19 cellular contexts compared by ENCODE assay signal in genomic region chr9:3495850-3496249, GRCh38.
"Had no signal": no experiment of that assay in that cellular context is flagged by ENCODE, and none has a peak within 500 bp of the region (broad histone marks: within the 10 kb centered on the region; RNA-seq: fewer than 3 reads in every experiment).

No MANE protein-coding gene starts in this region.

- ATAC-seq: activated T-cell treated with anti-CD3 and anti-CD28 coated beads, Interleukin-2, amount 50 U/mL, for 72 hours; natural killer cell treated with Interleukin-12 subunit alpha and Interleukin-12 subunit beta and Interleukin-15 and Interleukin-18, amount 100 ng/mL, for 72 hours; stimulated activated naive CD8-positive, alpha-beta T cell treated with anti-CD3 and anti-CD28 coated beads, Interleukin-15, Interleukin-2, amounts not matched to agents 100 U/mL and 50 U/mL, for 24 hours had no signal

- H3K4me3 ChIP-seq: dorsolateral prefrontal cortex, lung, tibial nerve had no signal

- DNase-seq: activated CD4-positive, CD25-positive, alpha-beta regulatory T cell treated with anti-CD3 and anti-CD28 coated beads, Interleukin-2, amount 50 U/mL, for 72 hours; activated CD8-positive, alpha-beta memory T cell treated with anti-CD3 and anti-CD28 coated beads for 24 hours; activated CD8-positive, alpha-beta memory T cell treated with anti-CD3 and anti-CD28 coated beads, Interleukin-2, amount 50 U/mL, for 48 hours; activated effector memory CD4-positive, alpha-beta T cell treated with anti-CD3 and anti-CD28 coated beads, Interleukin-2, amount 50 U/mL, for 16 hours; activated naive CD4-positive, alpha-beta T cell treated with anti-CD3 and anti-CD28 coated beads, Interleukin-2, amount 50 U/mL, for 16 hours; activated T-cell treated with anti-CD3 and anti-CD28 coated beads, Interleukin-2, amount 50 U/mL, for 72 hours; aorta; dorsolateral prefrontal cortex; erythroblast; foreskin melanocyte; hypothalamus; islet precursor cell; nucleus accumbens; stimulated activated naive CD8-positive, alpha-beta T cell treated with anti-CD3 and anti-CD28 coated beads, Interleukin-15, Interleukin-2, amounts not matched to agents 100 U/mL and 50 U/mL, for 24 hours; substantia nigra had no signal

- H3K36me3 ChIP-seq: tibial nerve had no signal

- H3K27ac ChIP-seq: dorsolateral prefrontal cortex, tibial nerve had no signal

- FAIRE-seq: urothelium cell line had no signal

- H3K27me3 ChIP-seq: dorsolateral prefrontal cortex, tibial nerve had no signal

- H3K9me3 ChIP-seq: tibial nerve had no signal
